In genomic region chr1:40781614-40781971, GRCh38 we compare ENCODE assay signal across 15 cellular contexts. TPM values are rescaled to one million over a fixed set of nuclear protein-coding genes. Genes with fewer than 3 reads are reported as not detected.
A peak's percentile ranks its signal among the peaks of the same experiment; 100 is the strongest.
DNase-seq lines count a peak whose midpoint lies in the region; ATAC-seq and TF ChIP-seq lines count a peak whose summit lies in the region.
"Had no signal": no experiment of that assay in that cellular context is flagged by ENCODE, and none has a peak within 500 bp of the region (broad histone marks: within the 10 kb centered on the region; RNA-seq: fewer than 3 reads in every experiment).

No MANE protein-coding gene starts in this region.

- no peak overlapping the region for H3K4me3 Mint-ChIP-seq in activated naive CD8-positive, alpha-beta T cell treated with anti-CD3 and anti-CD28 coated beads, Interleukin-2, amount 10 ng/mL, durations not matched to agents 7 days and 5 days
- H3K4me3 Mint-ChIP-seq in activated naive CD8-positive, alpha-beta T cell treated with anti-CD3 and anti-CD28 coated beads, Interleukin-2, amount 50 U/mL, for 24 hours = no peak overlapping the region
- H3K4me3 Mint-ChIP-seq in chondrocyte (ENCODE audit: unreplicated experiment) = no peak overlapping the region
- peak overlapping the region; percentile 82 for H3K4me3 Mint-ChIP-seq in neural crest cell

- POLR2A ChIA-PET in activated naive CD8-positive, alpha-beta T cell treated with anti-CD3 and anti-CD28 coated beads, Interleukin-2, amount 10 ng/mL, durations not matched to agents 7 days and 5 days (lab: Charles Lee) = interaction anchor here (2.1 kb wide), 1 partner anchor 13 kb away, joined by 10 read pairs; no protein-coding TSS in a partner anchor

- H3K36me3 Mint-ChIP-seq in activated naive CD8-positive, alpha-beta T cell treated with anti-CD3 and anti-CD28 coated beads, Interleukin-2, amount 10 ng/mL, durations not matched to agents 7 days and 5 days = peaks cover 18% of the 10 kb centered on the region
- H3K36me3 Mint-ChIP-seq in activated naive CD8-positive, alpha-beta T cell treated with anti-CD3 and anti-CD28 coated beads, Interleukin-2, amount 50 U/mL, for 24 hours (ENCODE audit: low read depth) = peaks cover 10% of the 10 kb centered on the region
- H3K36me3 Mint-ChIP-seq in chondrocyte (ENCODE audit: low read depth) (peaks cover 6% of the 10 kb centered on the region), neural crest cell (ENCODE audit: low read depth) (peaks cover 15% of the 10 kb centered on the region)

- H3K27me3 Mint-ChIP-seq in activated naive CD8-positive, alpha-beta T cell treated with anti-CD3 and anti-CD28 coated beads, Interleukin-2, amount 10 ng/mL, durations not matched to agents 7 days and 5 days = peaks cover 34% of the 10 kb centered on the region
- peaks cover 24% of the 10 kb centered on the region for H3K27me3 Mint-ChIP-seq in activated naive CD8-positive, alpha-beta T cell treated with anti-CD3 and anti-CD28 coated beads, Interleukin-2, amount 50 U/mL, for 24 hours
- peaks cover 3% of the 10 kb centered on the region for H3K27me3 Mint-ChIP-seq in chondrocyte (ENCODE audit: low read depth)
- peaks cover 34% of the 10 kb centered on the region for H3K27me3 Mint-ChIP-seq in neural crest cell (ENCODE audit: low read depth)

- DNase-seq in activated naive CD8-positive, alpha-beta T cell treated with anti-CD3 and anti-CD28 coated beads, Interleukin-2, amount 10 ng/mL, durations not matched to agents 7 days and 5 days = no peak
- no peak for DNase-seq in activated naive CD8-positive, alpha-beta T cell treated with anti-CD3 and anti-CD28 coated beads, Interleukin-2, amount 50 U/mL, for 24 hours
- DNase-seq in chondrocyte (ENCODE audit: low spot score) = peak; percentile 9
- DNase-seq in neural crest cell (ENCODE audit: low read depth, low spot score) = no peak
- no peak for DNase-seq in inferior parietal cortex (ENCODE audit: extremely low spot score)
- DNase-seq in amygdala (lab: John Stamatoyannopoulos, UW) = no peak
- DNase-seq: AML-193, EL, MG63, NCI-H1694 treated with DMSO at 0.1 percent for 48 hours, NCI-H2081 treated with DMSO at 0.1 percent for 48 hours, NCI-H524 treated with DMSO at 0.1 percent for 48 hours, OCI-M1 had no signal

- H3K4me1 Mint-ChIP-seq in activated naive CD8-positive, alpha-beta T cell treated with anti-CD3 and anti-CD28 coated beads, Interleukin-2, amount 10 ng/mL, durations not matched to agents 7 days and 5 days = peaks cover 25% of the 10 kb centered on the region
- peaks cover 13% of the 10 kb centered on the region for H3K4me1 Mint-ChIP-seq in activated naive CD8-positive, alpha-beta T cell treated with anti-CD3 and anti-CD28 coated beads, Interleukin-2, amount 50 U/mL, for 24 hours
- H3K4me1 Mint-ChIP-seq in chondrocyte (ENCODE audit: low read depth) (peaks cover 18% of the 10 kb centered on the region), neural crest cell (peaks cover 33% of the 10 kb centered on the region)

- no peak for ATAC-seq in activated naive CD8-positive, alpha-beta T cell treated with anti-CD3 and anti-CD28 coated beads, Interleukin-2, amount 10 ng/mL, durations not matched to agents 7 days and 5 days (ENCODE audit: low read depth)
- ATAC-seq in activated naive CD8-positive, alpha-beta T cell treated with anti-CD3 and anti-CD28 coated beads, Interleukin-2, amount 50 U/mL, for 24 hours = no peak
- ATAC-seq in HG02938 (IDR thresholded peaks at IDR 0.05; ENCODE audit: unreplicated experiment) = no peak

- H3K9me3 Mint-ChIP-seq in activated naive CD8-positive, alpha-beta T cell treated with anti-CD3 and anti-CD28 coated beads, Interleukin-2, amount 10 ng/mL, durations not matched to agents 7 days and 5 days = peaks cover under 1% of the 10 kb centered on the region
- H3K9me3 Mint-ChIP-seq in activated naive CD8-positive, alpha-beta T cell treated with anti-CD3 and anti-CD28 coated beads, Interleukin-2, amount 50 U/mL, for 24 hours = no peaks in the 10 kb centered on the region
- H3K9me3 Mint-ChIP-seq in chondrocyte (ENCODE audit: low read depth) (peaks cover 8% of the 10 kb centered on the region), neural crest cell (peaks cover 2% of the 10 kb centered on the region)

- peak overlapping the region; percentile 13 for H3K27ac Mint-ChIP-seq in activated naive CD8-positive, alpha-beta T cell treated with anti-CD3 and anti-CD28 coated beads, Interleukin-2, amount 10 ng/mL, durations not matched to agents 7 days and 5 days
- H3K27ac Mint-ChIP-seq in activated naive CD8-positive, alpha-beta T cell treated with anti-CD3 and anti-CD28 coated beads, Interleukin-2, amount 50 U/mL, for 24 hours = no peak overlapping the region
- no peak overlapping the region for H3K27ac Mint-ChIP-seq in chondrocyte (ENCODE audit: unreplicated experiment)
- H3K27ac Mint-ChIP-seq in neural crest cell (ENCODE audit: unreplicated experiment) = no peak overlapping the region

- TF ChIP-seq CTCF in chondrocyte (IDR thresholded peaks at IDR 0.05) = no peak
- no peak for TF ChIP-seq CTCF in neural crest cell (conservative IDR thresholded peaks at IDR 0.05)

RNA-seq across cellular contexts. Expression of gene KCNQ4, which starts 2.0 kb away (rescaled TPM):
- 1 to 10 TPM; 1.2 to 1.5 TPM for total RNA-seq in activated naive CD8-positive, alpha-beta T cell treated with anti-CD3 and anti-CD28 coated beads, Interleukin-2, amount 10 ng/mL, durations not matched to agents 7 days and 5 days
- total RNA-seq in chondrocyte (0.60 to 3.4 TPM (median 3.0 TPM) in 3 replicates), neural crest cell (0.89 and 0.91 TPM in 2 replicates)
- total RNA-seq: A172 had no signal
